ENCODE assay signal across 27 cellular contexts in genomic region chr5:83767409-83767992, GRCh38. TPM values are rescaled to one million over a fixed set of nuclear protein-coding genes. Genes with fewer than 3 reads are reported as not detected.
DNase-seq lines count a peak whose midpoint lies in the region; TF ChIP-seq lines count a peak whose summit lies in the region.
"Had no signal": no experiment of that assay in that cellular context is flagged by ENCODE, and none has a peak within 500 bp of the region (broad histone marks: within the 10 kb centered on the region; RNA-seq: fewer than 3 reads in every experiment).

No MANE protein-coding gene starts in this region.

- no peaks in the 10 kb centered on the region for H3K27me3 ChIP-seq in A673 (replicated peaks; ENCODE audit: insufficient read depth, low read depth, low read length, poor library complexity)
- H3K27me3 ChIP-seq: colonic mucosa, esophagus squamous epithelium, thyroid gland had no signal

- CTCF ChIA-PET in A673 (lab: Charles Lee): no interaction called here

- DNase-seq in A673 (ENCODE audit: low spot score): peak; percentile 1
- peak; percentile 3 for DNase-seq in HT1080 (ENCODE audit: low read depth)
- peak; percentile 10 for DNase-seq in RPMI7951 (ENCODE audit: low read depth)
- DNase-seq in fibroblast of villous mesenchyme (ENCODE audit: low read depth): peak; percentile 1
- no peak for DNase-seq in NCI-H1417 (lab: John Stamatoyannopoulos, UW)
- DNase-seq in SIG-M5 treated with dmso at 0.1 percent for 504 hours (lab: John Stamatoyannopoulos, UW; ENCODE audit: unreplicated experiment): no peak
- DNase-seq in NCI-H524 (lab: John Stamatoyannopoulos, UW): no peak
- no peak for DNase-seq in SHP77 treated with DMSO at 0.1 percent for 48 hours (lab: John Stamatoyannopoulos, UW)
- DNase-seq: activated CD4-positive, alpha-beta T cell treated with anti-CD3 and anti-CD28 coated beads, Interleukin-2, amount 10 ng/mL, durations not matched to agents 24 days and 14 days; activated naive CD4-positive, alpha-beta T cell treated with anti-CD3 and anti-CD28 coated beads for 36 hours; activated T-cell treated with anti-CD3 and anti-CD28 coated beads, Interleukin-2, amount 50 U/mL, for 72 hours; amniotic stem cell; Calu3; colonic mucosa; effector memory CD4-positive, alpha-beta T cell; esophagus squamous epithelium; glutamatergic neuron; left colon; NCI-H1105 treated with DMSO at 0.1 percent for 48 hours; NCI-H510A treated with DMSO at 0.1 percent for 48 hours; stimulated activated naive CD8-positive, alpha-beta T cell treated with anti-CD3 and anti-CD28 coated beads, Interleukin-15, amount 100 ng/mL, for 72 hours; thyroid gland had no signal

- peaks cover 23% of the 10 kb centered on the region for H3K9me3 ChIP-seq in A673 (ENCODE audit: low read depth, low read length, poor library complexity, severe bottlenecking)
- H3K9me3 ChIP-seq: colonic mucosa, thyroid gland had no signal

- POLR2A ChIA-PET in A673 (lab: Charles Lee; ENCODE audit: low non-redundant PET): no interaction called here

- no TSS peak for BruUV-seq in A673 (replicated peaks; lab: Mats Ljungman, UMichigan)

- no peak for TF ChIP-seq CTCF in A673 (conservative IDR thresholded peaks at IDR 0.05; ENCODE audit: low read depth, low read length)
- no peak for TF ChIP-seq CTCF in fibroblast of villous mesenchyme (IDR thresholded peaks at IDR 0.05; ENCODE audit: insufficient read depth, low read depth, low read length)

- intact Hi-C loops in A673 (cut with micrococcal nuclease; ENCODE audit: unreplicated experiment): no loop called here

- H3K4me3 ChIP-seq in A673 (ENCODE audit: low read depth, low read length, poor library complexity, severe bottlenecking) (no peak overlapping the region), fibroblast of villous mesenchyme (ENCODE audit: low read depth, low read length) (no peak overlapping the region)
- H3K4me3 ChIP-seq: colonic mucosa, esophagus squamous epithelium, thyroid gland had no signal

- no peaks in the 10 kb centered on the region for H3K36me3 ChIP-seq in A673 (ENCODE audit: insufficient read depth, low read length, poor library complexity, severe bottlenecking)
- H3K36me3 ChIP-seq: colonic mucosa, esophagus squamous epithelium, thyroid gland had no signal

- no peaks in the 10 kb centered on the region for H3K4me1 ChIP-seq in A673 (ENCODE audit: insufficient read depth, low read length, poor library complexity, severe bottlenecking)
- H3K4me1 ChIP-seq: colonic mucosa, esophagus squamous epithelium, thyroid gland had no signal

- H3K27ac ChIP-seq in A673 (ENCODE audit: low read depth, low read length, poor library complexity, severe bottlenecking): no peak overlapping the region
- H3K27ac ChIP-seq: C4-2B, colonic mucosa, esophagus squamous epithelium, KMS-11, thyroid gland, VCaP had no signal

RNA-seq across cellular contexts. Expression of gene HAPLN1, which starts 46.8 kb away (rescaled TPM):
- 0.32 and 1.2 TPM in 2 replicates for total RNA-seq in A673 (2021)
- not detected in 2 replicates for total RNA-seq in HT1080 (2014; rRNA removed; shearing (Covaris generic))
- polyA plus RNA-seq in HT1080 (2015; cell fraction: cytosol; rRNA removed): not detected in 2 replicates
- polyA plus RNA-seq in HT1080 (2015; cell fraction: nucleus; rRNA removed): not detected in 2 replicates
- total RNA-seq in RPMI7951 (2014; rRNA removed; shearing (Covaris generic)): under 0.01 TPM in 1 of 2 replicates, not detected in the other
- total RNA-seq in fibroblast of villous mesenchyme: 0.43 and 3.9 TPM in 2 replicates
- total RNA-seq: activated CD4-positive, alpha-beta T cell treated with anti-CD3 and anti-CD28 coated beads, Interleukin-2, amount 10 ng/mL, durations not matched to agents 24 days and 14 days; activated naive CD4-positive, alpha-beta T cell treated with anti-CD3 and anti-CD28 coated beads for 36 hours; activated T-cell treated with anti-CD3 and anti-CD28 coated beads, Interleukin-2, amount 50 U/mL, for 72 hours; Calu3; pulmonary artery endothelial cell; T-helper 2 cell treated with Interferon-gamma antibody and Interleukin-4, amounts not matched to agents 100 ng/mL and 5 ng/mL, for 36 hours; thyroid gland had no signal

Comparison
In these comparisons a context has a peak if more than half of its experiments do, and no peak if none do; other contexts are left out.
1. DNase-seq: peak in A673 (single experiment), HT1080 (single experiment), RPMI7951 (single experiment) and fibroblast of villous mesenchyme (single experiment); none in NCI-H1417 (0 of 3), SIG-M5 treated with dmso at 0.1 percent for 504 hours (single experiment), NCI-H524 (0 of 2) and SHP77 treated with DMSO at 0.1 percent for 48 hours (single experiment).